Comparison of ENCODE assay signal across 8 cellular contexts in genomic region chr16:28491970-28492474, GRCh38. TPM values are rescaled to one million over a fixed set of nuclear protein-coding genes. Genes with fewer than 3 reads are reported as not detected.
DNase-seq lines count a peak whose midpoint lies in the region; ATAC-seq, FAIRE-seq and TF ChIP-seq lines count a peak whose summit lies in the region.

Gene CLN3, minus strand, starts transcription at chr16:28492074. Its CDS starts 315 bp downstream, at chr16:28491759.

- FAIRE-seq in pancreas (lab: Jason Lieb, UNC), result no peak

- TF ChIP-seq POLR2A in thyroid gland (IDR thresholded peaks at IDR 0.05), result peak in 1 of 2 donors; percentile 69

- H3K36me3 ChIP-seq in cardiac muscle cell, result peaks cover 4% of the 10 kb centered on the region
- H3K36me3 ChIP-seq in pancreas, result no peaks in the 10 kb centered on the region
- H3K36me3 ChIP-seq in thyroid gland, result peaks cover 0 to 12% of the 10 kb centered on the region in 2 donors

- H3K27ac Mint-ChIP-seq in activated naive CD8-positive, alpha-beta T cell treated with anti-CD3 and anti-CD28 coated beads, Interleukin-2, amount 50 U/mL, for 24 hours, result peak within 1 kb of the TSS; percentile 99

- peak; percentile 93 for DNase-seq in GM12864 (ENCODE audit: low read depth)
- DNase-seq in NCI-H1436 (lab: John Stamatoyannopoulos, UW), result peak; percentile 89
- DNase-seq in SW480 (ENCODE audit: low spot score), result peak; percentile 96
- peak; percentile 87 for DNase-seq in activated naive CD8-positive, alpha-beta T cell treated with anti-CD3 and anti-CD28 coated beads, Interleukin-2, amount 50 U/mL, for 24 hours
- peak; percentile 91 to 96 for DNase-seq in cardiac muscle cell (ENCODE audit: low read depth in 1 of 2, low spot score in 1 of 2)
- peak; percentile 84 to 95 (median 92) for DNase-seq in pancreas
- DNase-seq in thyroid gland, result peak; percentile 95

- TF ChIP-seq CTCF in GM12864 (IDR thresholded peaks at IDR 0.05; ENCODE audit: low read depth, low read length, missing control alignments), result no peak
- no peak for TF ChIP-seq CTCF in cardiac muscle cell (IDR thresholded peaks at IDR 0.05; ENCODE audit: low read depth, low read length)
- TF ChIP-seq CTCF in pancreas (IDR thresholded peaks at IDR 0.05), result no peak
- peak in 1 of 6 experiments; percentile 12 for TF ChIP-seq CTCF in thyroid gland (IDR thresholded peaks at IDR 0.05)

- ATAC-seq in HG02759 (IDR thresholded peaks at IDR 0.05; ENCODE audit: unreplicated experiment) (peak; percentile 76), pancreas (peak; percentile 94 to 98 (median 96))
- ATAC-seq in activated naive CD8-positive, alpha-beta T cell treated with anti-CD3 and anti-CD28 coated beads, Interleukin-2, amount 50 U/mL, for 24 hours, result peak; percentile 69

- H3K9me3 Mint-ChIP-seq in activated naive CD8-positive, alpha-beta T cell treated with anti-CD3 and anti-CD28 coated beads, Interleukin-2, amount 50 U/mL, for 24 hours, result no peaks in the 10 kb centered on the region

- H3K9me3 ChIP-seq in cardiac muscle cell (ENCODE audit: low read depth), result no peaks in the 10 kb centered on the region
- no peaks in the 10 kb centered on the region for H3K9me3 ChIP-seq in pancreas
- no peaks in the 10 kb centered on the region for H3K9me3 ChIP-seq in thyroid gland

- peaks cover 73% of the 10 kb centered on the region for H3K4me1 Mint-ChIP-seq in activated naive CD8-positive, alpha-beta T cell treated with anti-CD3 and anti-CD28 coated beads, Interleukin-2, amount 50 U/mL, for 24 hours

- intact Hi-C loops in pancreas (cut with DNase I) (no loop called here), thyroid gland (cut with DNase I) (loop anchor here (5.0 kb wide), 1 partner anchor 55 kb away; no protein-coding TSS in a partner anchor)

- peak within 1 kb of the TSS; percentile 90 for H3K4me3 Mint-ChIP-seq in activated naive CD8-positive, alpha-beta T cell treated with anti-CD3 and anti-CD28 coated beads, Interleukin-2, amount 50 U/mL, for 24 hours

- H3K27me3 ChIP-seq in cardiac muscle cell (no peaks in the 10 kb centered on the region), pancreas (no peaks in the 10 kb centered on the region), thyroid gland (no peaks in the 10 kb centered on the region)

- 0 to 1% methylated on average over 21 of the region's 21 CpGs for WGBS in pancreas, 2 donors
- 0 to 1% methylated on average over 12 to 18 of the region's 21 CpGs for WGBS in thyroid gland, 2 donors

- no peaks in the 10 kb centered on the region for H3K4me1 ChIP-seq in cardiac muscle cell (ENCODE audit: low read depth)
- H3K4me1 ChIP-seq in pancreas, result peaks cover 0 to 11% (median 0%) of the 10 kb centered on the region in 3 donors
- H3K4me1 ChIP-seq in thyroid gland, result peaks cover 11 to 18% of the 10 kb centered on the region in 2 donors

- no peaks in the 10 kb centered on the region for H3K27me3 Mint-ChIP-seq in activated naive CD8-positive, alpha-beta T cell treated with anti-CD3 and anti-CD28 coated beads, Interleukin-2, amount 50 U/mL, for 24 hours

- peak within 1 kb of the TSS; percentile 97 for H3K27ac ChIP-seq in cardiac muscle cell
- peak within 1 kb of the TSS; percentile 92 to 98 (median 94) for H3K27ac ChIP-seq in pancreas
- H3K27ac ChIP-seq in thyroid gland, result peak within 1 kb of the TSS; percentile 92 to 96 (median 96)

- peaks cover 14% of the 10 kb centered on the region for H3K36me3 Mint-ChIP-seq in activated naive CD8-positive, alpha-beta T cell treated with anti-CD3 and anti-CD28 coated beads, Interleukin-2, amount 50 U/mL, for 24 hours (ENCODE audit: low read depth)

- H3K4me3 ChIP-seq in GM12864 (ENCODE audit: low read depth, low read length) (peak within 1 kb of the TSS; percentile 89), cardiac muscle cell (peak within 1 kb of the TSS; percentile 78), pancreas (peak within 1 kb of the TSS; percentile 70 to 98 (median 91)), thyroid gland (replicated peaks in 1 of 3) (peak within 1 kb of the TSS; percentile 79 to 98 (median 84))

RNA-seq across cellular contexts. Expression of gene CLN3, which starts in this region (rescaled TPM):
- total RNA-seq in cardiac muscle cell (25.2 and 29.3 TPM in 2 replicates), pancreas (10 to 100 TPM in 3 of 6 donors, 1 to 10 TPM in 3; 6.9 to 17.2 (median 10.2) TPM), thyroid gland (10 to 100 TPM; 32.5 to 80.9 (median 50.3) TPM)
- polyA plus RNA-seq in cardiac muscle cell (29.6 and 39.2 TPM in 2 replicates), pancreas (10 to 100 TPM; 13.8 to 25.9 TPM)

Comparison
In these comparisons a context has a peak if more than half of its experiments do, and no peak if none do; other contexts are left out.
1. Peak in every context shown above with its lines: DNase-seq, ATAC-seq, H3K4me3 ChIP-seq and H3K27ac ChIP-seq.